ENCODE assay signal across 1 cellular context in the genomic region with DNA sequence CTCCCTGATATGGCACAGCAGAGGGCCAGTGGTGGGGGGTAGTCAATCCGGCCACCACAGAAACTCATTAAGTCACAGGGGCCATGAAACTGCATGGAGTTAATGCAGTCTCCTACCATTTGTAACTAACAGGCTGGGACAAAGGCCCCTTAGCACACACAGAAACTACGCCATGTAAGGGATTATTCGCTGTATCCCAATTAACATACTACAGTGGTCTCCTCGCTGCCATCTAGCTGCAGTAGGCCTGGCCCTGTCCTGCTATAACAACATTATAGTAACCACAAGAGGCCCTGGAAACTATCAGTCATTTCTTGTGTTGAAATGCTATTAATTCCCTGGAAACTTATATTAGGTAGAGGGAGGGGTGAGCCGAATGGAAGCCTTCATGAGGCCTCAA.
A peak's percentile ranks its signal among the peaks of the same experiment; 100 is the strongest.
TF ChIP-seq lines count a peak whose summit lies in the region.

No MANE protein-coding gene starts in this region.

TF ChIP-seq in HepG2, 621 proteins besides CTCF, POLR2A, EP300 and RAD21 (continued from another document):
- TF ChIP-seq MBNL3 (CRISPR knock-in tag; conservative IDR thresholded peaks at IDR 0.05) (no peak), ZBTB38 (CRISPR knock-in tag; IDR thresholded peaks at IDR 0.05) (peak; percentile 70), SOX6 (IDR thresholded peaks at IDR 0.05) (no peak), SOX6 (CRISPR knock-in tag; IDR thresholded peaks at IDR 0.05) (0 out of 2 replicates have a peak, but pooled peaks have one; percentile 39), SNAI1 (CRISPR knock-in tag; IDR thresholded peaks at IDR 0.05; ENCODE audit: borderline replicate concordance) (no peak), ZMYM4 (CRISPR knock-in tag; IDR thresholded peaks at IDR 0.05) (peak; percentile 50; the same call in 1 of the 2 replicates), STAG1 (CRISPR knock-in tag; IDR thresholded peaks at IDR 0.05) (peak; percentile 66), FOXK1 (CRISPR knock-in tag; IDR thresholded peaks at IDR 0.05; ENCODE audit: borderline replicate concordance, low read depth) (no peak), PHF20 (CRISPR knock-in tag; IDR thresholded peaks at IDR 0.05) (no peak), ZZZ3 (CRISPR knock-in tag; IDR thresholded peaks at IDR 0.05; ENCODE audit: borderline replicate concordance) (no peak), POGZ (CRISPR knock-in tag; IDR thresholded peaks at IDR 0.05) (0 out of 2 replicates have a peak, but pooled peaks have one; percentile 19), SMC3 (IDR thresholded peaks at IDR 0.05; ENCODE audit: low read length) (peak; percentile 46), ZBTB7A (CRISPR knock-in tag; IDR thresholded peaks at IDR 0.05) (no peak)
- TF ChIP-seq, protein P1, sequence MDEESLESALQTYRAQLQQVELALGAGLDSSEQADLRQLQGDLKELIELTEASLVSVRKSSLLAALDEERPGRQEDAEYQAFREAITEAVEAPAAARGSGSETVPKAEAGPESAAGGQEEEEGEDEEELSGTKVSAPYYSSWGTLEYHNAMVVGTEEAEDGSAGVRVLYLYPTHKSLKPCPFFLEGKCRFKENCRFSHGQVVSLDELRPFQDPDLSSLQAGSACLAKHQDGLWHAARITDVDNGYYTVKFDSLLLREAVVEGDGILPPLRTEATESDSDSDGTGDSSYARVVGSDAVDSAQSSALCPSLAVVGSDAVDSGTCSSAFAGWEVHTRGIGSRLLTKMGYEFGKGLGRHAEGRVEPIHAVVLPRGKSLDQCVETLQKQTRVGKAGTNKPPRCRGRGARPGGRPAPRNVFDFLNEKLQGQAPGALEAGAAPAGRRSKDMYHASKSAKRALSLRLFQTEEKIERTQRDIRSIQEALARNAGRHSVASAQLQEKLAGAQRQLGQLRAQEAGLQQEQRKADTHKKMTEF (CRISPR knock-in tag; IDR thresholded peaks at IDR 0.05), result 0 out of 2 replicates have a peak, but pooled peaks have one; percentile 21
- TF ChIP-seq, protein P2, sequence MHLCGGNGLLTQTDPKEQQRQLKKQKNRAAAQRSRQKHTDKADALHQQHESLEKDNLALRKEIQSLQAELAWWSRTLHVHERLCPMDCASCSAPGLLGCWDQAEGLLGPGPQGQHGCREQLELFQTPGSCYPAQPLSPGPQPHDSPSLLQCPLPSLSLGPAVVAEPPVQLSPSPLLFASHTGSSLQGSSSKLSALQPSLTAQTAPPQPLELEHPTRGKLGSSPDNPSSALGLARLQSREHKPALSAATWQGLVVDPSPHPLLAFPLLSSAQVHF (CRISPR knock-in tag; IDR thresholded peaks at IDR 0.05), result no peak
- TF ChIP-seq, protein P3, sequence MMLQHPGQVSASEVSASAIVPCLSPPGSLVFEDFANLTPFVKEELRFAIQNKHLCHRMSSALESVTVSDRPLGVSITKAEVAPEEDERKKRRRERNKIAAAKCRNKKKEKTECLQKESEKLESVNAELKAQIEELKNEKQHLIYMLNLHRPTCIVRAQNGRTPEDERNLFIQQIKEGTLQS (CRISPR knock-in tag; IDR thresholded peaks at IDR 0.05), result no peak
- TF ChIP-seq, protein P4, sequence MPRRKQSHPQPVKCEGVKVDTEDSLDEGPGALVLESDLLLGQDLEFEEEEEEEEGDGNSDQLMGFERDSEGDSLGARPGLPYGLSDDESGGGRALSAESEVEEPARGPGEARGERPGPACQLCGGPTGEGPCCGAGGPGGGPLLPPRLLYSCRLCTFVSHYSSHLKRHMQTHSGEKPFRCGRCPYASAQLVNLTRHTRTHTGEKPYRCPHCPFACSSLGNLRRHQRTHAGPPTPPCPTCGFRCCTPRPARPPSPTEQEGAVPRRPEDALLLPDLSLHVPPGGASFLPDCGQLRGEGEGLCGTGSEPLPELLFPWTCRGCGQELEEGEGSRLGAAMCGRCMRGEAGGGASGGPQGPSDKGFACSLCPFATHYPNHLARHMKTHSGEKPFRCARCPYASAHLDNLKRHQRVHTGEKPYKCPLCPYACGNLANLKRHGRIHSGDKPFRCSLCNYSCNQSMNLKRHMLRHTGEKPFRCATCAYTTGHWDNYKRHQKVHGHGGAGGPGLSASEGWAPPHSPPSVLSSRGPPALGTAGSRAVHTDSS (CRISPR knock-in tag; conservative IDR thresholded peaks at IDR 0.05), result no peak
- TF ChIP-seq, protein P5, sequence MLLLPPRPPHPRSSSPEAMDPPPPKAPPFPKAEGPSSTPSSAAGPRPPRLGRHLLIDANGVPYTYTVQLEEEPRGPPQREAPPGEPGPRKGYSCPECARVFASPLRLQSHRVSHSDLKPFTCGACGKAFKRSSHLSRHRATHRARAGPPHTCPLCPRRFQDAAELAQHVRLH (CRISPR knock-in tag; IDR thresholded peaks at IDR 0.05; ENCODE audit: borderline replicate concordance, low read depth), result no peak
